In genomic region chr1:33295450-33296081, GRCh38 we compare ENCODE assay signal across 8 cellular contexts. TPM values are rescaled to one million over a fixed set of nuclear protein-coding genes. Genes with fewer than 3 reads are reported as not detected.
DNase-seq lines count a peak whose midpoint lies in the region; ATAC-seq and TF ChIP-seq lines count a peak whose summit lies in the region.

No MANE protein-coding gene starts in this region.

- H3K27ac Mint-ChIP-seq in glutamatergic neuron (ENCODE audit: unreplicated experiment): no peak overlapping the region

- peak; percentile 93 to 94 for ATAC-seq in upper lobe of left lung (ENCODE audit: low FRiP score in 2 of 2)

- TF ChIP-seq CTCF in C4-2B (conservative IDR thresholded peaks at IDR 0.05): peak; percentile 97
- peak; percentile 79 for TF ChIP-seq CTCF in GM20000 (IDR thresholded peaks at IDR 0.05; ENCODE audit: extremely low read depth, missing control alignments)
- peak; percentile 97 for TF ChIP-seq CTCF in MM.1S (IDR thresholded peaks at IDR 0.05; ENCODE audit: low read length)
- peak; percentile 99 for TF ChIP-seq CTCF in glutamatergic neuron (IDR thresholded peaks at IDR 0.05; ENCODE audit: partially characterized antibody, unreplicated experiment)
- TF ChIP-seq CTCF in upper lobe of left lung (IDR thresholded peaks at IDR 0.05): peak; percentile 96 to 99 (median 97)

- H3K79me2 ChIP-seq in MM.1S (ENCODE audit: low read length): no peaks in the 10 kb centered on the region

- 47 to 51% methylated on average over 12 of the region's 12 CpGs for WGBS in upper lobe of left lung, 2 donors

- H4K20me1 ChIP-seq in MM.1S (ENCODE audit: insufficient read depth, low read length): no peaks in the 10 kb centered on the region

- peak in 1 of 4 donors; percentile 11 for TF ChIP-seq POLR2A in upper lobe of left lung (IDR thresholded peaks at IDR 0.05)

- H3K9me3 ChIP-seq in MM.1S (replicated peaks; ENCODE audit: insufficient read depth, low read length) (no peaks in the 10 kb centered on the region), upper lobe of left lung (no peaks in the 10 kb centered on the region)

- peaks cover 12% of the 10 kb centered on the region for H3K27me3 Mint-ChIP-seq in glutamatergic neuron (ENCODE audit: unreplicated experiment)

- no peaks in the 10 kb centered on the region for H3K4me1 ChIP-seq in MM.1S (ENCODE audit: low read length)
- H3K4me1 ChIP-seq in upper lobe of left lung: peaks cover 8 to 27% (median 11%) of the 10 kb centered on the region in 4 donors

- H3K27ac ChIP-seq in C4-2B: peak overlapping the region; percentile 4; the same call in 1 of the 2 replicates
- no peak overlapping the region for H3K27ac ChIP-seq in MM.1S (ENCODE audit: low read length)
- peak overlapping the region in 1 of 4 donors; percentile 17 for H3K27ac ChIP-seq in upper lobe of left lung

- no peaks in the 10 kb centered on the region for H3F3A ChIP-seq in MM.1S (ENCODE audit: insufficient read depth, low read length)

- DNase-seq in GM20000 (ENCODE audit: low spot score) (peak; percentile 89), MM.1S (peak; percentile 74), SK-N-DZ (ENCODE audit: low spot score) (peak; percentile 67), glutamatergic neuron (peak; percentile 95), pons (ENCODE audit: low spot score) (peak; percentile 82), upper lobe of left lung (peak in 1 of 2 donors; percentile 90)
- DNase-seq in activated naive CD4-positive, alpha-beta T cell treated with Interleukin-2 at 50 U/mL for 16 hours: peak; percentile 87

- peaks cover 8% of the 10 kb centered on the region for H3K4me1 Mint-ChIP-seq in glutamatergic neuron (ENCODE audit: low read depth, unreplicated experiment)

- H3K4me2 ChIP-seq in MM.1S (ENCODE audit: low read depth, low read length): no peak overlapping the region

- peaks cover 2% of the 10 kb centered on the region for H3K9me3 Mint-ChIP-seq in glutamatergic neuron (ENCODE audit: unreplicated experiment)

- H2AFZ ChIP-seq in MM.1S (ENCODE audit: low read length): peak overlapping the region; percentile 42; the same call in 1 of the 2 replicates

- H3K36me3 Mint-ChIP-seq in glutamatergic neuron (ENCODE audit: unreplicated experiment): peaks cover 9% of the 10 kb centered on the region

- H3K9ac ChIP-seq in MM.1S (ENCODE audit: low read length): no peak overlapping the region

- no peaks in the 10 kb centered on the region for H3K9me2 ChIP-seq in MM.1S (replicated peaks; ENCODE audit: insufficient read depth, low read length)

- H3K36me3 ChIP-seq in MM.1S (replicated peaks; ENCODE audit: insufficient read depth, low read length): no peaks in the 10 kb centered on the region
- peaks cover 0 to 44% (median 15%) of the 10 kb centered on the region in 4 donors for H3K36me3 ChIP-seq in upper lobe of left lung

- no peak overlapping the region for H3K4me3 ChIP-seq in MM.1S (ENCODE audit: low read length)
- H3K4me3 ChIP-seq in upper lobe of left lung: no peak overlapping the region

- no peaks in the 10 kb centered on the region for H3K27me3 ChIP-seq in MM.1S (replicated peaks; ENCODE audit: insufficient read depth, low read length)
- H3K27me3 ChIP-seq in upper lobe of left lung: no peaks in the 10 kb centered on the region

- no peak overlapping the region for H3K4me3 Mint-ChIP-seq in glutamatergic neuron (ENCODE audit: unreplicated experiment)

- no peak for TF ChIP-seq EP300 in upper lobe of left lung (IDR thresholded peaks at IDR 0.05)

RNA-seq across cellular contexts. Expression of gene A3GALT2, which starts 25.3 kb away (rescaled TPM):
- polyA plus RNA-seq in SK-N-DZ (2014; cell fraction: cytosol; rRNA removed): not detected in 2 replicates
- polyA plus RNA-seq in SK-N-DZ (2014; cell fraction: nucleus; rRNA removed): not detected in 2 replicates
- total RNA-seq in glutamatergic neuron (ENCODE audit: unreplicated experiment) (0.71 TPM), upper lobe of left lung (under 1 TPM in 2 of 6 donors, not detected in 4; 0.79 to 0.91 TPM)

RNA-seq across cellular contexts. Expression of gene ZNF362, which starts 39.3 kb away (rescaled TPM):
- polyA plus RNA-seq in SK-N-DZ (2014; cell fraction: cytosol; rRNA removed): 14.8 TPM in 2 replicates
- 11.7 and 13.7 TPM in 2 replicates for polyA plus RNA-seq in SK-N-DZ (2014; cell fraction: nucleus; rRNA removed)
- 69.8 TPM for total RNA-seq in glutamatergic neuron (ENCODE audit: unreplicated experiment)
- total RNA-seq in upper lobe of left lung: 10 to 100 TPM; 14.9 to 41.0 (median 21.3) TPM
